21 cellular contexts compared by ENCODE assay signal in genomic region chr11:16070573-16070972, GRCh38.
DNase-seq lines count a peak whose midpoint lies in the region; ATAC-seq, FAIRE-seq and TF ChIP-seq lines count a peak whose summit lies in the region.
"Had no signal": no experiment of that assay in that cellular context is flagged by ENCODE, and none has a peak within 500 bp of the region (broad histone marks: within the 10 kb centered on the region; RNA-seq: fewer than 3 reads in every experiment).

No MANE protein-coding gene starts in this region.

- ATAC-seq in GM23338 (peak; percentile 71), K562 (peak; percentile 63), GM21515 (IDR thresholded peaks at IDR 0.05; ENCODE audit: unreplicated experiment) (no peak), left ventricle myocardium superior (no peak)
- ATAC-seq: Right ventricle myocardium inferior had no signal

- no peaks in the 10 kb centered on the region for H3K9me3 ChIP-seq in BE2C
- no peaks in the 10 kb centered on the region for H3K9me3 ChIP-seq in K562 (replicated peaks; ENCODE audit: control insufficient read depth, insufficient read depth, low read depth, low read length)
- H3K9me3 ChIP-seq in neural progenitor cell (ENCODE audit: low read depth), result peaks cover 4% of the 10 kb centered on the region

- no peak overlapping the region for H3K4me2 ChIP-seq in GM23338
- H3K4me2 ChIP-seq in K562 (ENCODE audit: insufficient read depth, low read length), result no peak overlapping the region
- no peak overlapping the region for H3K4me2 ChIP-seq in neural progenitor cell

- no peak overlapping the region for H3K27ac ChIP-seq in GM23338 (ENCODE audit: low read depth)
- H3K27ac ChIP-seq in K562 (ENCODE audit: extremely low read depth, low read depth, low read length), result no peak overlapping the region
- no peak overlapping the region for H3K27ac ChIP-seq in neural progenitor cell
- H3K27ac ChIP-seq: SK-N-MC had no signal

- H3K4me3 ChIP-seq in BE2C (ENCODE audit: low read depth, low read length) (no peak overlapping the region), GM23338 (no peak overlapping the region), K562 (no peak overlapping the region), neural progenitor cell (no peak overlapping the region)
- H3K4me3 ChIP-seq: SK-N-MC had no signal

- no peaks in the 10 kb centered on the region for H3K36me3 ChIP-seq in BE2C
- 0 out of 2 replicates have a peak, but pooled peaks cover 4% of the 10 kb centered on the region for H3K36me3 ChIP-seq in GM23338 (ENCODE audit: insufficient read depth)
- H3K36me3 ChIP-seq in K562 (ENCODE audit: control insufficient read depth, insufficient read depth, low read length), result no peaks in the 10 kb centered on the region
- H3K36me3 ChIP-seq in neural progenitor cell, result peaks cover 7% of the 10 kb centered on the region

- no peak for TF ChIP-seq RAD21 in K562 (CRISPR knock-in tag; conservative IDR thresholded peaks at IDR 0.05 in 1 of 2, IDR thresholded peaks at IDR 0.05 in 1 of 2)

- no peak for TF ChIP-seq POLR2A in K562 (conservative IDR thresholded peaks at IDR 0.05)

- peak; percentile 4 for DNase-seq in BE2C
- peak; percentile 25 for DNase-seq in GM23338 (ENCODE audit: low spot score)
- DNase-seq in K562 (ENCODE audit: extremely low read depth in 1 of 4, low spot score in 3 of 4), result peak in 1 of 4 experiments; percentile 21
- DNase-seq in neural progenitor cell (ENCODE audit: low spot score), result peak; percentile 11
- DNase-seq in AG20443 (ENCODE audit: low spot score), result no peak
- DNase-seq in left ventricle myocardium superior, result no peak
- DNase-seq: DND-41, GOT3, MM.1S, NCI-H1092, NCI-H2081, NCI-H2171 treated with DMSO at 0.1 percent for 48 hours, NCI-H446, NCI-H526 treated with DMSO at 0.1 percent for 48 hours had no signal

- WGBS in K562 (ENCODE audit: insufficient coverage, low coverage, missing lambda C conversion rate), result 41% methylated on average over 5 of the region's 5 CpGs

- POLR2A ChIA-PET in K562 (lab: Yijun Ruan, JAX), result interaction anchor here (0.6 to 1.5 kb wide), 3 partner anchors 23 to 191 kb away, joined by 3 to 5 read pairs (median 4); no protein-coding TSS in a partner anchor

- H3F3A ChIP-seq in GM23338 (replicated peaks; ENCODE audit: low read depth) (no peaks in the 10 kb centered on the region), neural progenitor cell (ENCODE audit: low read depth) (no peaks in the 10 kb centered on the region)

- H3K4me1 Mint-ChIP-seq in GM23338, result peaks cover 4% of the 10 kb centered on the region; the same call in 2 of the 3 replicates
- H3K4me1 Mint-ChIP-seq in neural progenitor cell, result no peaks in the 10 kb centered on the region
- H3K4me1 Mint-ChIP-seq: CD14-positive monocyte had no signal

- in situ Hi-C loops in K562 (cut with MboI), result no loop called here

- TF ChIP-seq CTCF in BE2C (IDR thresholded peaks at IDR 0.05; ENCODE audit: low read depth, low read length), result no peak
- TF ChIP-seq CTCF in GM23338 (conservative IDR thresholded peaks at IDR 0.05; ENCODE audit: low read depth in 2 of 2), result peak; percentile 31 to 35; a peak in 3 of 4 replicates
- peak in 2 of 3 experiments; percentile 17 to 31; a peak in 1 of 6 replicates for TF ChIP-seq CTCF in K562 (IDR thresholded peaks at IDR 0.05 in 2 of 3, conservative IDR thresholded peaks at IDR 0.05 in 1 of 3; ENCODE audit: insufficient read depth in 2 of 3, low read depth in 1 of 3, low read length in 3 of 3)
- peak; percentile 8 for TF ChIP-seq CTCF in neural progenitor cell (IDR thresholded peaks at IDR 0.05)

- TF ChIP-seq EP300 in K562 (IDR thresholded peaks at IDR 0.05; ENCODE audit: low read length), result no peak

- H3K9me1 ChIP-seq in K562 (ENCODE audit: control insufficient read depth, insufficient read depth, low read length), result no peaks in the 10 kb centered on the region

- H3K9ac ChIP-seq in K562 (ENCODE audit: insufficient read depth in 1 of 2, low read depth in 2 of 2, low read length in 2 of 2) (no peak overlapping the region), neural progenitor cell (no peak overlapping the region)

- H4K20me1 ChIP-seq in GM23338 (replicated peaks; ENCODE audit: insufficient read depth) (no peaks in the 10 kb centered on the region), K562 (replicated peaks; ENCODE audit: control insufficient read depth, insufficient read depth, low read length) (no peaks in the 10 kb centered on the region), neural progenitor cell (ENCODE audit: low read depth) (no peaks in the 10 kb centered on the region)

- no peaks in the 10 kb centered on the region for H3K79me2 ChIP-seq in GM23338 (replicated peaks; ENCODE audit: insufficient read depth)
- H3K79me2 ChIP-seq in K562 (ENCODE audit: control insufficient read depth, insufficient read depth, low read length), result no peaks in the 10 kb centered on the region
- no peaks in the 10 kb centered on the region for H3K79me2 ChIP-seq in neural progenitor cell (ENCODE audit: low read depth)

- H3K4me1 ChIP-seq in BE2C, result no peaks in the 10 kb centered on the region
- H3K4me1 ChIP-seq in GM23338 (ENCODE audit: insufficient read depth), result no peaks in the 10 kb centered on the region
- 0 out of 5 replicates have a peak, but pooled peaks cover 0 to 2% of the 10 kb centered on the region in 2 experiments for H3K4me1 ChIP-seq in K562 (replicated peaks in 1 of 2; ENCODE audit: control insufficient read depth in 2 of 2, insufficient read depth in 2 of 2, low read length in 2 of 2)
- H3K4me1 ChIP-seq in neural progenitor cell, result no peaks in the 10 kb centered on the region

- H3K27me3 Mint-ChIP-seq in GM23338 (ENCODE audit: insufficient read depth, low read depth, poor library complexity), result no peaks in the 10 kb centered on the region
- H3K27me3 Mint-ChIP-seq in neural progenitor cell (ENCODE audit: insufficient read depth, low read depth), result no peaks in the 10 kb centered on the region

- H3K27me3 ChIP-seq in BE2C (no peaks in the 10 kb centered on the region), GM23338 (ENCODE audit: insufficient read depth) (peaks cover 13% of the 10 kb centered on the region; the same call in 1 of the 2 replicates), K562 (ENCODE audit: control insufficient read depth in 2 of 2, insufficient read depth in 2 of 2, low read length in 2 of 2) (no peaks in the 10 kb centered on the region), neural progenitor cell (no peaks in the 10 kb centered on the region)

- H3K9me2 ChIP-seq in GM23338 (ENCODE audit: insufficient read depth), result no peaks in the 10 kb centered on the region; the same call in 1 of the 2 replicates

- CTCF ChIA-PET in K562 (lab: Yijun Ruan, JAX; ENCODE audit: low intra/inter-chr PET ratio), result no interaction called here

- peaks cover 4% of the 10 kb centered on the region; the same call in 1 of the 3 replicates for H3K36me3 Mint-ChIP-seq in GM23338 (ENCODE audit: low read depth)
- H3K36me3 Mint-ChIP-seq in neural progenitor cell, result peaks cover 21% of the 10 kb centered on the region
- H3K36me3 Mint-ChIP-seq: CD14-positive monocyte had no signal

- no TSS peak for BruUV-seq in K562 (replicated peaks; lab: Mats Ljungman, UMichigan)

- no peak overlapping the region for H3K4me3 Mint-ChIP-seq in GM23338
- H3K4me3 Mint-ChIP-seq in neural progenitor cell, result no peak overlapping the region
- H3K4me3 Mint-ChIP-seq: CD14-positive monocyte had no signal

- H2AFZ ChIP-seq in GM23338, result no peak overlapping the region
- H2AFZ ChIP-seq in K562 (ENCODE audit: low read depth, low read length), result no peak overlapping the region
- H2AFZ ChIP-seq in neural progenitor cell (replicated peaks), result no peak overlapping the region

- intact Hi-C loops in K562 (cut with micrococcal nuclease), result no loop called here
- intact Hi-C loops in left ventricle myocardium superior (cut with micrococcal nuclease), result no loop called here

- no peak for FAIRE-seq in K562 (lab: Jason Lieb, UNC)
- FAIRE-seq: A204.1, G401.6, RCC 7860 had no signal

- H3K27ac Mint-ChIP-seq in GM23338, result no peak overlapping the region
- no peak overlapping the region for H3K27ac Mint-ChIP-seq in neural progenitor cell
- H3K27ac Mint-ChIP-seq: CD14-positive monocyte had no signal

- peaks cover 14% of the 10 kb centered on the region for H3K9me3 Mint-ChIP-seq in GM23338
- H3K9me3 Mint-ChIP-seq in neural progenitor cell, result peaks cover 36% of the 10 kb centered on the region

TF ChIP-seq in GM23338, 12 proteins besides CTCF, POLR2A, EP300 and RAD21:
- TF ChIP-seq NANOG (IDR thresholded peaks at IDR 0.05; ENCODE audit: borderline replicate concordance) (no peak), CREB1 (CRISPR knock-in tag; IDR thresholded peaks at IDR 0.05; ENCODE audit: low read depth) (no peak), ZNF114 (CRISPR knock-in tag; IDR thresholded peaks at IDR 0.05) (no peak), EZH2 (IDR thresholded peaks at IDR 0.05; ENCODE audit: low read depth, unreplicated experiment) (no peak), ZNF331 (CRISPR knock-in tag; IDR thresholded peaks at IDR 0.05; ENCODE audit: low read depth) (no peak), JUNB (IDR thresholded peaks at IDR 0.05; ENCODE audit: unreplicated experiment) (no peak)

TF ChIP-seq in K562, 482 proteins besides CTCF, POLR2A, EP300 and RAD21 (continues in another document):
- 0 out of 2 replicates have a peak, but pooled peaks have one; percentile 6 for TF ChIP-seq SMC3 (conservative IDR thresholded peaks at IDR 0.05; ENCODE audit: insufficient read depth, low read depth, low read length)
- TF ChIP-seq ZNF41 (CRISPR knock-in tag; conservative IDR thresholded peaks at IDR 0.05), result no peak
- TF ChIP-seq POLR2AphosphoS2 (IDR thresholded peaks at IDR 0.05; ENCODE audit: low read length), result no peak
- TF ChIP-seq KAT7 (CRISPR knock-in tag; IDR thresholded peaks at IDR 0.05; ENCODE audit: borderline replicate concordance), result no peak
- no peak for TF ChIP-seq CREB5 (CRISPR knock-in tag; IDR thresholded peaks at IDR 0.05)
- no peak for TF ChIP-seq OTX1 (CRISPR knock-in tag; IDR thresholded peaks at IDR 0.05)
- no peak for TF ChIP-seq ZBTB17 (CRISPR knock-in tag; IDR thresholded peaks at IDR 0.05)

Comparison
In these comparisons a context has a peak if more than half of its experiments do, and no peak if none do; other contexts are left out.
1. DNase-seq: peak in BE2C (single experiment), GM23338 (single experiment) and neural progenitor cell (single experiment); none in AG20443 (single experiment) and left ventricle myocardium superior (single experiment).
2. ATAC-seq: peak in GM23338 (single experiment) and K562 (single experiment); none in GM21515 (single experiment) and left ventricle myocardium superior (single experiment).